ENCODE assay signal across 17 cellular contexts in the genomic region with DNA sequence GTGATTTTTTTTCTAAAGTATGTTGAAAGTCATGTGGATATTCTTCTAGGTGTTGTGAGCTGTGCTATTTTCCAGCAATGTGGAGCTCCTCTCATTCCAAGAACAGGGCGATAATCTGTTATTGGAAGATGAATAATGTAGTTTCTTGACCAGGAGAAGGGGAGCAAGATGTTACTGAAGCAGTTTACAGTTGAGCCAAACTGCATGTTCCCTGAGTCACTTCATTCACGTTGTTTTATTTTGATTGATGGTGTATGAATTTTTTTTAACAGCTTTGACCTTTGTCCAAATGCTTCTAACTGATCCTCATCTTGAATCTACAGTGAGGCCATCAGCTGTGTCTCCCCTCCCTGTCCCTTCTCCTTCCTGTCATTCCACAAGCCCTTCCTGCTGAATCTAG.
DNase-seq lines count a peak whose midpoint lies in the region; ATAC-seq, FAIRE-seq and TF ChIP-seq lines count a peak whose summit lies in the region.
"Had no signal": no experiment of that assay in that cellular context is flagged by ENCODE, and none has a peak within 500 bp of the region (broad histone marks: within the 10 kb centered on the region; RNA-seq: fewer than 3 reads in every experiment).

No MANE protein-coding gene starts in this region.

- H3K27me3 ChIP-seq in stomach smooth muscle (ENCODE audit: control insufficient read depth in 1 of 2, insufficient read depth in 2 of 2, low read length in 2 of 2) = no peaks in the 10 kb centered on the region
- no peaks in the 10 kb centered on the region for H3K27me3 ChIP-seq in pancreas

- H3K4me3 ChIP-seq in stomach smooth muscle (ENCODE audit: low read length in 2 of 2) (no peak overlapping the region), pancreas (no peak overlapping the region)
- H3K4me3 ChIP-seq: lower lobe of right lung had no signal

- H3K27ac ChIP-seq in stomach smooth muscle (ENCODE audit: low read length) (peak overlapping the region; percentile 32), pancreas (no peak overlapping the region), caudate nucleus (ENCODE audit: low read depth, low read length) (no peak overlapping the region)
- H3K27ac ChIP-seq: lower lobe of right lung had no signal

- no peak for TF ChIP-seq CTCF in pancreas (IDR thresholded peaks at IDR 0.05)

- H3K36me3 ChIP-seq in stomach smooth muscle (ENCODE audit: control insufficient read depth in 2 of 2, insufficient read depth in 2 of 2, low read length in 2 of 2) (no peaks in the 10 kb centered on the region), pancreas (no peaks in the 10 kb centered on the region)
- H3K36me3 ChIP-seq: lower lobe of right lung had no signal

- ATAC-seq in pancreas = no peak
- ATAC-seq: T-helper 17 cell had no signal

- no peak overlapping the region for H3K9ac ChIP-seq in stomach smooth muscle (ENCODE audit: low read length in 2 of 2)

- WGBS in pancreas, 2 donors = 36 to 48% methylated on average over 2 of the region's 2 CpGs

- H3K9me3 ChIP-seq in stomach smooth muscle (ENCODE audit: control insufficient read depth in 2 of 2, low read length in 2 of 2) = no peaks in the 10 kb centered on the region
- H3K9me3 ChIP-seq in pancreas = no peaks in the 10 kb centered on the region
- H3K9me3 ChIP-seq: lower lobe of right lung had no signal

- peak; percentile 18 for DNase-seq in EL
- peak; percentile 38 for DNase-seq in amniotic epithelial cell (ENCODE audit: low read depth)
- peak; percentile 33 for DNase-seq in iris pigment epithelial cell (ENCODE audit: low read depth)
- DNase-seq in pancreas = no peak
- no peak for DNase-seq in caudate nucleus (lab: John Stamatoyannopoulos, UW)
- DNase-seq in KG1 (lab: John Stamatoyannopoulos, UW) = no peak
- no peak for DNase-seq in NCI-H82 (lab: John Stamatoyannopoulos, UW)
- DNase-seq: activated CD4-positive, CD25-positive, alpha-beta regulatory T cell; HFFc6; lower lobe of right lung; NCI-H1048; NCI-H2107; NCI-H69; nephron progenitor cell; T-helper 17 cell had no signal

- no peak for FAIRE-seq in pancreas (lab: Jason Lieb, UNC)
- FAIRE-seq: D721Med had no signal

- intact Hi-C loops in pancreas (cut with DNase I) = no loop called here

- peaks cover 20% of the 10 kb centered on the region for H3K4me1 ChIP-seq in stomach smooth muscle (ENCODE audit: control insufficient read depth, insufficient read depth, low read length)
- no peaks in the 10 kb centered on the region for H3K4me1 ChIP-seq in pancreas

Comparison
In these comparisons a context has a peak if more than half of its experiments do, and no peak if none do; other contexts are left out.
1. DNase-seq: peak in EL (single experiment), amniotic epithelial cell (single experiment) and iris pigment epithelial cell (single experiment); none in pancreas (0 of 6), caudate nucleus (0 of 61), KG1 (single experiment) and NCI-H82 (single experiment).